In the genomic region with DNA sequence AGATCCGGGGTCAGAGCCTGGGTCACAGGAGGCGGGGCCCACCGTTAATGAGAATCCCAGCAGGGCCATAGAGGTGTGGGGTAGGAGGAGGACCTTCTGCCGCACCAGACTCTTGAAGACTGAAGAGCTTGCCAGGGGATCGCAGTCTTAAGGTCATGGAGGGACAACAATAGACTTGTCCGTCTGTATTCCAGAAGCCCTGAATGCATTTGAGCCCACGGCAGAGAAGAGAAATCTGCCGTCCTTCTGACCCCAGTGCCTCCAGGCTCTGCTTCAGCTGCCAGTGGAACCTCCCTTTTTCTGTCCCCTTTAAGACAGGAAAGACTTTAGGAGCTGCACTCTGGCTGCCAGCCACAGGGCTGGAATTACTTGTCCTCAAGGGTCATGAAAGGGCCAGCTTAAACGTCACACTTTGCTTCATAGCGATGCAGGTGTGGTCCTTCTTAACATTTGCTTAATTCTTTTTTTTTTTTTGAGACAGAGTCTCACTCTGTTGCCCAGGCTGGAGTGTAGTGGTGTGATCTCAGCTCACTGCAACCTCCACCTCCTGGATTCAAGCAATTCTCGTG, we compare ENCODE assay signal across 15 cellular contexts. TPM values are rescaled to one million over a fixed set of nuclear protein-coding genes. Genes with fewer than 3 reads are reported as not detected.
DNase-seq lines count a peak whose midpoint lies in the region; ATAC-seq and TF ChIP-seq lines count a peak whose summit lies in the region.
"Had no signal": no experiment of that assay in that cellular context is flagged by ENCODE, and none has a peak within 500 bp of the region (broad histone marks: within the 10 kb centered on the region; RNA-seq: fewer than 3 reads in every experiment).

No MANE protein-coding gene starts in this region.

- ATAC-seq in esophagus mucosa, result peak; percentile 82
- ATAC-seq in lower lobe of right lung, result peak; percentile 73 to 87
- ATAC-seq in GM18511 (IDR thresholded peaks at IDR 0.05; ENCODE audit: unreplicated experiment), result no peak

- H3K27me3 ChIP-seq in lower lobe of right lung (ENCODE audit: low read depth), result no peaks in the 10 kb centered on the region
- no peaks in the 10 kb centered on the region for H3K27me3 ChIP-seq in testis

- H3K27ac ChIP-seq in lower lobe of right lung (peak overlapping the region; percentile 66), testis (peak overlapping the region in 1 of 2 donors; percentile 32)
- H3K27ac ChIP-seq: WERI-Rb-1 had no signal

- H3K36me3 ChIP-seq in lower lobe of right lung (peaks cover 22% of the 10 kb centered on the region), testis (ENCODE audit: low read depth, missing control alignments) (no peaks in the 10 kb centered on the region)
- H3K36me3 ChIP-seq: WERI-Rb-1 had no signal

- H3K4me1 ChIP-seq in lower lobe of right lung (peaks cover 25% of the 10 kb centered on the region), testis (peaks cover 22% of the 10 kb centered on the region)

- no peak for TF ChIP-seq POLR2A in testis (IDR thresholded peaks at IDR 0.05)

- WGBS in testis, 2 donors, result 39 to 45% methylated on average over 5 to 11 of the region's 11 CpGs

- H3K9me3 ChIP-seq in lower lobe of right lung, result no peaks in the 10 kb centered on the region
- no peaks in the 10 kb centered on the region for H3K9me3 ChIP-seq in testis

- TF ChIP-seq CTCF in lower lobe of right lung (IDR thresholded peaks at IDR 0.05) (no peak), testis (IDR thresholded peaks at IDR 0.05) (no peak)

- peak; percentile 87 for DNase-seq in M059J (ENCODE audit: low read depth)
- peak; percentile 86 for DNase-seq in lower lobe of right lung
- peak; percentile 62 for DNase-seq in testis
- DNase-seq in GF-D8 (lab: John Stamatoyannopoulos, UW), result no peak
- DNase-seq in AG08395 (ENCODE audit: low spot score), result no peak
- no peak for DNase-seq in activated CD8-positive, alpha-beta memory T cell treated with anti-CD3 and anti-CD28 coated beads for 24 hours
- DNase-seq: activated T-cell treated with anti-CD3 and anti-CD28 coated beads for 4 hours, amniotic stem cell, COR-L47, NCI-H510A, occipital lobe, SHP77, WERI-Rb-1 had no signal

- H3K4me3 ChIP-seq in lower lobe of right lung (no peak overlapping the region), testis (no peak overlapping the region)

- intact Hi-C loops in lower lobe of right lung (cut with DNase I), result no loop called here
- intact Hi-C loops in testis (cut with DNase I; ENCODE audit: low total_unique reads), result no loop called here

RNA-seq across cellular contexts. Expression of gene ST3GAL4, which starts 15.5 kb away (rescaled TPM):
- total RNA-seq in M059J (2014; rRNA removed; shearing (Covaris generic)), result 49.2 and 50.6 TPM in 2 replicates
- 54.2 TPM for total RNA-seq in esophagus mucosa
- 26.2 TPM for total RNA-seq in lower lobe of right lung
- total RNA-seq in testis, result 100 to 1,000 TPM; 212 to 221 TPM
- polyA plus RNA-seq in testis (ENCODE audit: insufficient read depth, low read depth, low replicate concordance), result 102 TPM

RNA-seq across cellular contexts. Expression of gene DCPS, which starts 36.1 kb away (rescaled TPM):
- 20.0 and 27.8 TPM in 2 replicates for total RNA-seq in M059J (2014; rRNA removed; shearing (Covaris generic))
- total RNA-seq in esophagus mucosa (17.4 TPM), lower lobe of right lung (14.7 TPM), testis (10 to 100 TPM; 16.9 to 20.9 TPM)
- polyA plus RNA-seq in testis (ENCODE audit: insufficient read depth, low read depth, low replicate concordance), result 16.8 TPM

RNA-seq across cellular contexts. Expression of gene TIRAP, which starts 57.1 kb away (rescaled TPM):
- 2.2 and 8.1 TPM in 2 replicates for total RNA-seq in M059J (2014; rRNA removed; shearing (Covaris generic))
- total RNA-seq in esophagus mucosa, result 5.8 TPM
- total RNA-seq in lower lobe of right lung, result 15.2 TPM
- total RNA-seq in testis, result 1 to 10 TPM; 5.7 to 5.9 TPM
- 3.6 TPM for polyA plus RNA-seq in testis (ENCODE audit: insufficient read depth, low read depth, low replicate concordance)

Comparison
In these comparisons a context has a peak if more than half of its experiments do, and no peak if none do; other contexts are left out.
1. DNase-seq: peak in M059J (single experiment), lower lobe of right lung (single experiment) and testis (single experiment); none in GF-D8 (single experiment), AG08395 (single experiment) and activated CD8-positive, alpha-beta memory T cell treated with anti-CD3 and anti-CD28 coated beads for 24 hours (single experiment).